Comparison of ENCODE assay signal across 8 cellular contexts in the genomic region with DNA sequence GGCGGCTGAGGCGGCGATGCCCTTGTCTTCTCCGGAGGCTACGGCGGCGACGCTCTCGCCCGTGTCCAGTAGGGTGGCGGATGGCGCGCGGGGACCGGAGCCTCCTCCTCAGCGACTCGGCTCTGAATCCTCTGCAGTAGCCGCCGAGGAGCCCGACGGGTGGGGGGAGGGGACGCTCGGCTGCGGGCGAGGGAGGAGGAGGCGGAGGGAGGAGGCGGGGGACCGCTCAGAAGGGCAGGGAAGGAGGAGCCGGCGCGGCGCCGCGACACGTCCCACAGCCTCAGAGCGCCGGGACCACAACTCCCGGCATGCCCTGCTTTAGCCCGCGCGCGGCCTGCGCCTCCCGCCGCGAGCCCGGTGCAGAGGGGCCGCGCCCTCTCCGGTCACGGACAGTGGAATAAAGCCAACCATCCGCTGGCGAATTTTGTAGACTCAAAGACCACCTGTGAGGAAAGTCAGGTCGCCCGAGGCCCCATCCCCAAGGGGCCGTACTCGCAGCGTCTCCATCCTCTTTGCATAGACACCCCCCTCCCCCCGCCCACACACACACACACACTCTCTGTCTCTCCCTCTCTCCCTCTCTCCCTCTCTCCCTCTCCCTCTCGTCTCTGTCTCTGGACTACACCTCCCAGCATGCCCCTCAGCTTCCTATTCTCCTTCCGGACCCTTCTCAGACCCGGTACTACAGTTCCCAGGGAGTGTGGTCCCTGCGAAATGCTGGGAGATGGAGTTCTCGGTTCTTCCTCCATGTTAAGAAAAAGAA. TPM values are rescaled to one million over a fixed set of nuclear protein-coding genes. Genes with fewer than 3 reads are reported as not detected.
A peak's percentile ranks its signal among the peaks of the same experiment; 100 is the strongest.
DNase-seq lines count a peak whose midpoint lies in the region; ATAC-seq and TF ChIP-seq lines count a peak whose summit lies in the region.

Gene FAM168A (minus strand): TSS at position 157 of the 763 bp plus-strand sequence. CDS start 129,638 bp downstream, outside the sequence.

- no peaks in the 10 kb centered on the region for H3K36me3 Mint-ChIP-seq in activated naive CD8-positive, alpha-beta T cell

- H3K27me3 Mint-ChIP-seq in activated naive CD8-positive, alpha-beta T cell, result no peaks in the 10 kb centered on the region

- peak within 1 kb of the TSS; percentile 84 for H3K27ac Mint-ChIP-seq in activated naive CD8-positive, alpha-beta T cell

- peak; percentile 89 for ATAC-seq in HG02623 (IDR thresholded peaks at IDR 0.05; ENCODE audit: unreplicated experiment)
- ATAC-seq in omental fat pad (ENCODE audit: low FRiP score), result peak; percentile 99

- no peaks in the 10 kb centered on the region for H3K9me3 ChIP-seq in testis

- H3K27me3 ChIP-seq in testis, result no peaks in the 10 kb centered on the region

- peak within 1 kb of the TSS; percentile 96 for H3K4me3 Mint-ChIP-seq in activated naive CD8-positive, alpha-beta T cell

- peak; percentile 83 for DNase-seq in GM12864 (ENCODE audit: low read depth)
- DNase-seq in NCI-H1105 (lab: John Stamatoyannopoulos, UW), result peak; percentile 98
- peak; percentile 95 for DNase-seq in SKM-1 treated with dmso at 0.1 percent for 144 hours (lab: John Stamatoyannopoulos, UW; ENCODE audit: unreplicated experiment)
- peak; percentile 95 for DNase-seq in glomerular visceral epithelial cell (ENCODE audit: extremely low spot score)
- peak; percentile 65 for DNase-seq in omental fat pad (ENCODE audit: low spot score)
- DNase-seq in testis, result peak; percentile 97

- H3K9me3 Mint-ChIP-seq in activated naive CD8-positive, alpha-beta T cell (ENCODE audit: low read depth), result no peaks in the 10 kb centered on the region

- no peaks in the 10 kb centered on the region for H3K36me3 ChIP-seq in testis (ENCODE audit: low read depth, missing control alignments)

- WGBS in testis, 2 donors, result 0 to 1% methylated on average over 22 to 58 of the region's 64 CpGs

- peaks cover 38% of the 10 kb centered on the region for H3K4me1 Mint-ChIP-seq in activated naive CD8-positive, alpha-beta T cell (ENCODE audit: low read depth)

- peak; percentile 42 for TF ChIP-seq POLR2A in testis (IDR thresholded peaks at IDR 0.05)

- intact Hi-C loops in testis (cut with DNase I; ENCODE audit: low total_unique reads), result no loop called here

- TF ChIP-seq CTCF in GM12864 (IDR thresholded peaks at IDR 0.05; ENCODE audit: low read depth, low read length, missing control alignments) (peak; percentile 6), omental fat pad (IDR thresholded peaks at IDR 0.05) (no peak), testis (IDR thresholded peaks at IDR 0.05) (peak in 2 of 3 experiments; percentile 21 to 29)

- peak within 1 kb of the TSS; percentile 84 to 85 for H3K27ac ChIP-seq in testis

- H3K4me1 ChIP-seq in testis, result peaks cover 7% of the 10 kb centered on the region

- H3K4me3 ChIP-seq in GM12864 (ENCODE audit: low read depth, low read length) (peak within 1 kb of the TSS; percentile 81), testis (peak within 1 kb of the TSS; percentile 86 to 94)

RNA-seq across cellular contexts. Expression of gene FAM168A, which starts in this region (rescaled TPM):
- total RNA-seq in omental fat pad, result 10 to 100 TPM; 13.9 to 30.9 (median 21.0) TPM
- 10 to 100 TPM; 29.8 to 30.2 TPM for total RNA-seq in testis
- 20.1 TPM for polyA plus RNA-seq in testis (ENCODE audit: insufficient read depth, low read depth, low replicate concordance)

Comparison
In these comparisons a context has a peak if more than half of its experiments do, and no peak if none do; other contexts are left out.
1. Peak in every context shown above with its lines: DNase-seq, ATAC-seq, H3K4me3 ChIP-seq and H3K27ac ChIP-seq.
2. CTCF ChIP-seq: peak in GM12864 (single experiment) and testis (2 of 3); none in omental fat pad (0 of 3).